In genomic region chr20:48581167-48581566, GRCh38 we compare ENCODE assay signal across 1 cellular context.
TF ChIP-seq lines count a peak whose summit lies in the region.

No MANE protein-coding gene starts in this region.

TF ChIP-seq in H1, 55 proteins besides CTCF, POLR2A, EP300 and RAD21 (continued from another document):
- TF ChIP-seq TCF12 (IDR thresholded peaks at IDR 0.05; ENCODE audit: low read depth, low read length) (no peak), USF2 (IDR thresholded peaks at IDR 0.05; ENCODE audit: low read length) (no peak), SIX5 (IDR thresholded peaks at IDR 0.05; ENCODE audit: low read depth, low read length) (no peak)
